ENCODE assay signal across 28 cellular contexts in genomic region chr5:113864437-113864836, GRCh38.
"Had no signal": no experiment of that assay in that cellular context is flagged by ENCODE, and none has a peak within 500 bp of the region (broad histone marks: within the 10 kb centered on the region; RNA-seq: fewer than 3 reads in every experiment).

No MANE protein-coding gene starts in this region.

- H3K27me3 ChIP-seq: colonic mucosa, esophagus muscularis mucosa, esophagus squamous epithelium, foreskin keratinocyte, gastrocnemius medialis, gastroesophageal sphincter, heart left ventricle, heart right ventricle, hepatocyte had no signal

- H3K4me2 ChIP-seq: hepatocyte had no signal

- ATAC-seq: effector memory CD8-positive, alpha-beta T cell; esophagus mucosa; foreskin keratinocyte; gastrocnemius medialis; gastroesophageal sphincter; heart left ventricle; heart right ventricle had no signal

- H3K36me3 ChIP-seq: colonic mucosa, esophagus muscularis mucosa, esophagus squamous epithelium, gastrocnemius medialis, gastroesophageal sphincter, heart left ventricle, heart right ventricle had no signal

- H3K79me2 ChIP-seq: hepatocyte had no signal

- H2AFZ ChIP-seq: hepatocyte had no signal

- H3K4me1 ChIP-seq: colonic mucosa, esophagus muscularis mucosa, esophagus squamous epithelium, foreskin keratinocyte, gastrocnemius medialis, gastroesophageal sphincter, heart left ventricle, heart right ventricle had no signal

- H3K4me3 ChIP-seq: colonic mucosa, coronary artery, dorsolateral prefrontal cortex, esophagus muscularis mucosa, esophagus squamous epithelium, gastrocnemius medialis, gastroesophageal sphincter, heart left ventricle, heart right ventricle, hepatocyte had no signal

- FAIRE-seq: endometrium, endothelial cell of umbilical vein, frontal cortex had no signal

- DNase-seq: colonic mucosa; cortex of kidney; dermis blood vessel endothelial cell; dorsolateral prefrontal cortex; effector CD4-positive, alpha-beta T cell; effector CD8-positive, alpha-beta T cell; effector memory CD4-positive, alpha-beta T cell; effector memory CD8-positive, alpha-beta T cell; endodermal cell; erythroblast; esophagus squamous epithelium; foreskin fibroblast; foreskin keratinocyte; foreskin melanocyte; gastrocnemius medialis; glutamatergic neuron; head of caudate nucleus; heart left ventricle; heart right ventricle had no signal

- H3K27ac ChIP-seq: colonic mucosa, coronary artery, dorsolateral prefrontal cortex, epithelial cell of prostate, esophagus muscularis mucosa, esophagus squamous epithelium, foreskin keratinocyte, gastrocnemius medialis, gastroesophageal sphincter, heart left ventricle, heart right ventricle, hepatocyte had no signal

- H3K9me3 ChIP-seq: colonic mucosa, esophagus muscularis mucosa, esophagus squamous epithelium, gastrocnemius medialis had no signal
